Comparison of ENCODE assay signal across 1 cellular context in genomic region chr6:143441010-143441409, GRCh38.
TF ChIP-seq lines count a peak whose summit lies in the region.

No MANE protein-coding gene starts in this region.

TF ChIP-seq in HepG2, 621 proteins besides CTCF, POLR2A, EP300 and RAD21:
- TF ChIP-seq ZNF460 (CRISPR knock-in tag; IDR thresholded peaks at IDR 0.05; ENCODE audit: borderline replicate concordance): no peak
- TF ChIP-seq ZNF12 (CRISPR knock-in tag; IDR thresholded peaks at IDR 0.05): peak; percentile 95
